Comparison of ENCODE assay signal across 8 cellular contexts in genomic region chr3:25789596-25790556, GRCh38. TPM values are rescaled to one million over a fixed set of nuclear protein-coding genes. Genes with fewer than 3 reads are reported as not detected.
DNase-seq lines count a peak whose midpoint lies in the region; ATAC-seq, FAIRE-seq and TF ChIP-seq lines count a peak whose summit lies in the region.

Gene OXSM (plus strand): TSS chr3:25790090. CDS start chr3:25791021, 931 bp downstream.

- CTCF ChIA-PET in AG04450 (lab: Charles Lee) (interaction anchor here (0.8 to 2.6 kb wide), 5 partner anchors 31 to 196 kb away, joined by 3 to 10 read pairs (median 4); no protein-coding TSS in a partner anchor), mammary epithelial cell (lab: Charles Lee; ENCODE audit: low non-redundant PET) (interaction anchor here (0.7 kb wide), 1 partner anchor 1568 kb away, joined by 3 read pairs; no protein-coding TSS in a partner anchor)

- H3K4me1 ChIP-seq in mammary epithelial cell (ENCODE audit: insufficient read depth, low read length) (peaks cover 13% of the 10 kb centered on the region), small intestine (ENCODE audit: control insufficient read depth in 2 of 2, insufficient read depth in 1 of 2, low read depth in 1 of 2, low read length in 1 of 2) (peaks cover 1 to 6% of the 10 kb centered on the region in 2 donors)

- H2AFZ ChIP-seq in mammary epithelial cell (ENCODE audit: low read depth, low read length) = peak within 1 kb of the TSS; percentile 90

- H3K27ac ChIP-seq in AG04450 (ENCODE audit: low read depth, low read length) (peak within 1 kb of the TSS; percentile 91), WERI-Rb-1 (peak within 1 kb of the TSS; percentile 45), mammary epithelial cell (ENCODE audit: insufficient read depth, low read depth, low read length) (peak within 1 kb of the TSS; percentile 80), small intestine (ENCODE audit: low read depth in 1 of 2, low read length in 1 of 2) (peak within 1 kb of the TSS; percentile 84 to 97)

- H3K4me2 ChIP-seq in mammary epithelial cell (ENCODE audit: insufficient read depth, low read depth, low read length) = peak within 1 kb of the TSS; percentile 84

- intact Hi-C loops in mammary epithelial cell (cut with micrococcal nuclease) = loop anchor here (1.0 kb wide), 1 partner anchor 127 kb away; no protein-coding TSS in a partner anchor

- DNase-seq in AG04450 (ENCODE audit: low read depth, low spot score) (peak; percentile 74), NCI-H2227 (lab: John Stamatoyannopoulos, UW; ENCODE audit: unreplicated experiment) (peak; percentile 92), WERI-Rb-1 (peak; percentile 91), mammary epithelial cell (peak; percentile 87), iPS-NIHi7 (ENCODE audit: extremely low spot score) (peak; percentile 80), small intestine (peak; percentile 95)

- in situ Hi-C loops in mammary epithelial cell (cut with MboI; ENCODE audit: low sequenced_read_pairs in 2 of 2) = no loop called here

- WGBS in mammary epithelial cell (ENCODE audit: low coverage, missing lambda C conversion rate) = 0% methylated on average over 13 of the region's 56 CpGs
- 0 to 1% (median 1%) methylated on average over 50 to 56 of the region's 56 CpGs for WGBS in small intestine, 3 donors

- H3K9ac ChIP-seq in mammary epithelial cell (ENCODE audit: insufficient read depth, low read length) = peak within 1 kb of the TSS; percentile 87

- H3K9me3 ChIP-seq in AG04450 (ENCODE audit: control insufficient read depth, insufficient read depth, low read length) = no peaks in the 10 kb centered on the region
- H3K9me3 ChIP-seq in WERI-Rb-1 (ENCODE audit: severe bottlenecking) = no peaks in the 10 kb centered on the region
- no peaks in the 10 kb centered on the region for H3K9me3 ChIP-seq in mammary epithelial cell (replicated peaks; ENCODE audit: insufficient read depth, low read length)
- no peaks in the 10 kb centered on the region for H3K9me3 ChIP-seq in small intestine (ENCODE audit: control insufficient read depth, low read depth)

- H3K4me3 ChIP-seq in AG04450 (ENCODE audit: low read depth, low read length) = peak within 1 kb of the TSS; percentile 79
- H3K4me3 ChIP-seq in WERI-Rb-1 (ENCODE audit: low read depth, low read length) = peak within 1 kb of the TSS; percentile 75
- peak within 1 kb of the TSS; percentile 77 to 84 (median 82) for H3K4me3 ChIP-seq in mammary epithelial cell (replicated peaks in 1 of 3; ENCODE audit: insufficient read depth in 1 of 3, low read depth in 2 of 3, low read length in 3 of 3)
- H3K4me3 ChIP-seq in small intestine (ENCODE audit: low read depth in 1 of 2, low read length in 2 of 2) = peak within 1 kb of the TSS; percentile 59 to 60

- TSS peak; percentile 76 for BruUV-seq in mammary epithelial cell (replicated peaks; lab: Mats Ljungman, UMichigan)

- FAIRE-seq in small intestine (lab: Jason Lieb, UNC) = no peak

- H4K20me1 ChIP-seq in mammary epithelial cell (ENCODE audit: insufficient read depth, low read length) = no peaks in the 10 kb centered on the region

- peaks cover 25% of the 10 kb centered on the region for H3K79me2 ChIP-seq in mammary epithelial cell (ENCODE audit: insufficient read depth, low read length)

- TF ChIP-seq CTCF in AG04450 (IDR thresholded peaks at IDR 0.05; ENCODE audit: low read depth, low read length) (no peak), WERI-Rb-1 (IDR thresholded peaks at IDR 0.05; ENCODE audit: low read depth, low read length) (0 out of 2 replicates have a peak, but pooled peaks have one; percentile 4), mammary epithelial cell (conservative IDR thresholded peaks at IDR 0.05 in 1 of 2, IDR thresholded peaks at IDR 0.05 in 1 of 2; ENCODE audit: extremely low read depth in 1 of 2, insufficient read depth in 1 of 2, low read depth in 1 of 2, low read length in 2 of 2) (no peak)

- dilution Hi-C loops in mammary epithelial cell (cut with HindIII; ENCODE audit: low sequenced_read_pairs) = no loop called here

- peak; percentile 97 for ATAC-seq in GM18907 (IDR thresholded peaks at IDR 0.05; ENCODE audit: unreplicated experiment)
- ATAC-seq in HG03139 (IDR thresholded peaks at IDR 0.05; ENCODE audit: unreplicated experiment) = peak; percentile 91

- H3K27me3 ChIP-seq in AG04450 (ENCODE audit: control insufficient read depth, insufficient read depth, low read length) (no peaks in the 10 kb centered on the region), WERI-Rb-1 (ENCODE audit: insufficient read depth, low read depth, severe bottlenecking) (no peaks in the 10 kb centered on the region), mammary epithelial cell (ENCODE audit: insufficient read depth, low read length) (no peaks in the 10 kb centered on the region), small intestine (ENCODE audit: control insufficient read depth in 2 of 2, insufficient read depth in 2 of 2, low read length in 2 of 2) (no peaks in the 10 kb centered on the region)

- POLR2A ChIA-PET in AG04450 (lab: Yijun Ruan, JAX) = interaction anchor here (0.9 kb wide), 1 partner anchor 31 kb away, joined by 5 read pairs; no protein-coding TSS in a partner anchor

- H3K36me3 ChIP-seq in WERI-Rb-1 (no peaks in the 10 kb centered on the region), mammary epithelial cell (ENCODE audit: insufficient read depth, low read length) (no peaks in the 10 kb centered on the region), small intestine (ENCODE audit: control insufficient read depth in 2 of 2, insufficient read depth in 2 of 2, low read length in 2 of 2) (peaks cover 0 to 3% of the 10 kb centered on the region in 2 donors)

RNA-seq across cellular contexts. Expression of gene OXSM, which starts in this region (rescaled TPM):
- polyA plus RNA-seq in AG04450 (2011; rRNA removed) = 15.9 and 19.7 TPM in 2 replicates
- polyA minus RNA-seq in AG04450 (2011; rRNA and poly(A)+ RNA removed) = 5.4 and 8.2 TPM in 2 replicates
- 10 to 100 TPM; 11.5 to 12.2 TPM for total RNA-seq in mammary epithelial cell
- polyA plus RNA-seq in mammary epithelial cell = 16.3 TPM
- not detected for polyA minus RNA-seq in mammary epithelial cell
- polyA plus RNA-seq in small intestine = 10 to 100 TPM; 14.7 to 25.1 (median 19.7) TPM

Comparison
In these comparisons a context has a peak if more than half of its experiments do, and no peak if none do; other contexts are left out.
1. Peak in every context shown above with its lines: DNase-seq, ATAC-seq, H3K4me3 ChIP-seq and H3K27ac ChIP-seq.